Comparison of ENCODE assay signal across 10 cellular contexts in genomic region chr15:43253431-43254403, GRCh38. TPM values are rescaled to one million over a fixed set of nuclear protein-coding genes. Genes with fewer than 3 reads are reported as not detected.
DNase-seq lines count a peak whose midpoint lies in the region; ATAC-seq and TF ChIP-seq lines count a peak whose summit lies in the region.
"Had no signal": no experiment of that assay in that cellular context is flagged by ENCODE, and none has a peak within 500 bp of the region (broad histone marks: within the 10 kb centered on the region; RNA-seq: fewer than 3 reads in every experiment).

No MANE protein-coding gene starts in this region.

- peaks cover 3% of the 10 kb centered on the region for H3K36me3 Mint-ChIP-seq in activated T-helper 1 cell treated with anti-CD3 and anti-CD28 coated beads, Interleukin-12 subunit alpha, Interleukin-12 subunit beta, Interleukin-2, Interleukin-4 antibody, amounts not matched to agents 30 ng/mL and 10 ng/mL and 1 ng/mL, durations not matched to agents 14 hours and 24 hours and 36 hours (ENCODE audit: low read depth)

- no peak for DNase-seq in activated CD4-positive, CD25-positive, alpha-beta regulatory T cell treated with anti-CD3 and anti-CD28 coated beads, Interleukin-2, amount 50 U/mL, for 72 hours
- no peak for DNase-seq in activated T-helper 1 cell treated with anti-CD3 and anti-CD28 coated beads, Interleukin-12 subunit alpha, Interleukin-12 subunit beta, Interleukin-2, Interleukin-4 antibody, amounts not matched to agents 30 ng/mL and 10 ng/mL and 1 ng/mL, durations not matched to agents 14 hours and 24 hours and 36 hours (ENCODE audit: low spot score)
- DNase-seq in lung (ENCODE audit: low spot score) (no peak), globus pallidus (ENCODE audit: low spot score) (no peak), erythroblast (lab: John Stamatoyannopoulos, UW) (no peak), OCI-M2 (lab: John Stamatoyannopoulos, UW; ENCODE audit: unreplicated experiment) (no peak)

- 50% methylated on average over 14 to 15 of the region's 15 CpGs for WGBS in lung, 2 donors

- peak overlapping the region; percentile 40 for H3K27ac Mint-ChIP-seq in activated T-helper 1 cell treated with anti-CD3 and anti-CD28 coated beads, Interleukin-12 subunit alpha, Interleukin-12 subunit beta, Interleukin-2, Interleukin-4 antibody, amounts not matched to agents 30 ng/mL and 10 ng/mL and 1 ng/mL, durations not matched to agents 14 hours and 24 hours and 36 hours

- H3K4me1 ChIP-seq in lung (ENCODE audit: control insufficient read depth in 2 of 2, insufficient read depth in 2 of 2, low read length in 2 of 2) = peaks cover 0 to 3% of the 10 kb centered on the region in 2 donors
- H3K4me1 ChIP-seq: A549 had no signal

- no peak overlapping the region for H3K27ac ChIP-seq in lung (ENCODE audit: low read depth in 1 of 2, low read length in 1 of 2)
- H3K27ac ChIP-seq: A549, SK-N-MC had no signal

- no peak for TF ChIP-seq POLR2A in erythroblast (IDR thresholded peaks at IDR 0.05; ENCODE audit: low read length)

- peak; percentile 62 to 63 for ATAC-seq in activated CD4-positive, CD25-positive, alpha-beta regulatory T cell treated with anti-CD3 and anti-CD28 coated beads, Interleukin-2, amount 50 U/mL, for 24 hours
- ATAC-seq in HG03060 (IDR thresholded peaks at IDR 0.05; ENCODE audit: low read depth, unreplicated experiment) = peak; percentile 26
- ATAC-seq in lung (ENCODE audit: insufficient read depth, low FRiP score) = peak; percentile 80
- ATAC-seq: A549 had no signal

- H3K4me1 Mint-ChIP-seq in activated T-helper 1 cell treated with anti-CD3 and anti-CD28 coated beads, Interleukin-12 subunit alpha, Interleukin-12 subunit beta, Interleukin-2, Interleukin-4 antibody, amounts not matched to agents 30 ng/mL and 10 ng/mL and 1 ng/mL, durations not matched to agents 14 hours and 24 hours and 36 hours (ENCODE audit: low read depth) = peaks cover 56% of the 10 kb centered on the region

- H3K4me3 Mint-ChIP-seq in activated T-helper 1 cell treated with anti-CD3 and anti-CD28 coated beads, Interleukin-12 subunit alpha, Interleukin-12 subunit beta, Interleukin-2, Interleukin-4 antibody, amounts not matched to agents 30 ng/mL and 10 ng/mL and 1 ng/mL, durations not matched to agents 14 hours and 24 hours and 36 hours = no peak overlapping the region

- H3K9me3 Mint-ChIP-seq in activated T-helper 1 cell treated with anti-CD3 and anti-CD28 coated beads, Interleukin-12 subunit alpha, Interleukin-12 subunit beta, Interleukin-2, Interleukin-4 antibody, amounts not matched to agents 30 ng/mL and 10 ng/mL and 1 ng/mL, durations not matched to agents 14 hours and 24 hours and 36 hours = no peaks in the 10 kb centered on the region

- H3K27me3 Mint-ChIP-seq in activated T-helper 1 cell treated with anti-CD3 and anti-CD28 coated beads, Interleukin-12 subunit alpha, Interleukin-12 subunit beta, Interleukin-2, Interleukin-4 antibody, amounts not matched to agents 30 ng/mL and 10 ng/mL and 1 ng/mL, durations not matched to agents 14 hours and 24 hours and 36 hours (ENCODE audit: insufficient read depth) = no peaks in the 10 kb centered on the region

- no peak overlapping the region for H3K4me3 ChIP-seq in lung
- H3K4me3 ChIP-seq: A549, SK-N-MC had no signal

- intact Hi-C loops in activated T-helper 1 cell treated with anti-CD3 and anti-CD28 coated beads, Interleukin-12 subunit alpha, Interleukin-12 subunit beta, Interleukin-2, Interleukin-4 antibody, amounts not matched to agents 30 ng/mL and 10 ng/mL and 1 ng/mL, durations not matched to agents 14 hours and 24 hours and 36 hours (cut with micrococcal nuclease) = no loop called here

- H3K27me3 ChIP-seq in lung (ENCODE audit: control insufficient read depth, insufficient read depth) = no peaks in the 10 kb centered on the region

- peaks cover 0 to 2% of the 10 kb centered on the region in 2 donors for H3K9me3 ChIP-seq in lung (ENCODE audit: control insufficient read depth in 2 of 2, insufficient read depth in 1 of 2, low read length in 1 of 2)
- H3K9me3 ChIP-seq: A549 had no signal

- no peaks in the 10 kb centered on the region for H3K36me3 ChIP-seq in lung (ENCODE audit: control insufficient read depth in 2 of 2, insufficient read depth in 2 of 2, low read length in 2 of 2)

- no peak for TF ChIP-seq CTCF in lung (IDR thresholded peaks at IDR 0.05; ENCODE audit: control extremely low read depth, extremely low read depth)

RNA-seq across cellular contexts. Expression of gene TGM5, which starts 13.0 kb away (rescaled TPM):
- not detected in 2 replicates for total RNA-seq in activated T-helper 1 cell treated with anti-CD3 and anti-CD28 coated beads, Interleukin-12 subunit alpha, Interleukin-12 subunit beta, Interleukin-2, Interleukin-4 antibody, amounts not matched to agents 30 ng/mL and 10 ng/mL and 1 ng/mL, durations not matched to agents 14 hours and 24 hours and 36 hours
- under 1 TPM in 1 of 2 donors, not detected in 1; 0.15 TPM for total RNA-seq in lung
- polyA plus RNA-seq in lung = not detected
- polyA plus RNA-seq: A549 had no signal

RNA-seq across cellular contexts. Expression of gene EPB42, which starts 32.9 kb away (rescaled TPM):
- total RNA-seq in activated T-helper 1 cell treated with anti-CD3 and anti-CD28 coated beads, Interleukin-12 subunit alpha, Interleukin-12 subunit beta, Interleukin-2, Interleukin-4 antibody, amounts not matched to agents 30 ng/mL and 10 ng/mL and 1 ng/mL, durations not matched to agents 14 hours and 24 hours and 36 hours = not detected in 2 replicates
- 10 to 100 TPM in 1 of 2 donors, under 1 TPM in 1; 0.18 to 11.1 TPM for total RNA-seq in lung
- polyA plus RNA-seq in lung = under 1 TPM in 1 of 2 donors, not detected in 1; 0.03 TPM
- polyA plus RNA-seq: A549 had no signal

RNA-seq across cellular contexts. Expression of gene TGM7, which starts 48.3 kb away (rescaled TPM):
- not detected in 2 replicates for total RNA-seq in activated T-helper 1 cell treated with anti-CD3 and anti-CD28 coated beads, Interleukin-12 subunit alpha, Interleukin-12 subunit beta, Interleukin-2, Interleukin-4 antibody, amounts not matched to agents 30 ng/mL and 10 ng/mL and 1 ng/mL, durations not matched to agents 14 hours and 24 hours and 36 hours
- not detected for total RNA-seq in lung
- polyA plus RNA-seq in lung = not detected
- polyA plus RNA-seq: A549 had no signal

Comparison
In these comparisons a context has a peak if more than half of its experiments do, and no peak if none do; other contexts are left out.
1. ATAC-seq: peak in every context shown above with its lines; median percentile 80 in lung; 62 in activated CD4-positive, CD25-positive, alpha-beta regulatory T cell treated with anti-CD3 and anti-CD28 coated beads, Interleukin-2, amount 50 U/mL, for 24 hours; 26 in HG03060.